22 cellular contexts compared by ENCODE assay signal in genomic region chr4:8369426-8370105, GRCh38.
DNase-seq lines count a peak whose midpoint lies in the region; ATAC-seq and TF ChIP-seq lines count a peak whose summit lies in the region.
"Had no signal": no experiment of that assay in that cellular context is flagged by ENCODE, and none has a peak within 500 bp of the region (broad histone marks: within the 10 kb centered on the region; RNA-seq: fewer than 3 reads in every experiment).

No MANE protein-coding gene starts in this region.

- no peaks in the 10 kb centered on the region for H3K4me1 Mint-ChIP-seq in T-helper 1 cell treated with Interleukin-12 subunit alpha and Interleukin-12 subunit beta and Interleukin-4 antibody, amounts not matched to agents 30 μg/mL and 1 μg/mL, for 36 hours (ENCODE audit: low read depth)
- no peaks in the 10 kb centered on the region for H3K4me1 Mint-ChIP-seq in chondrocyte (ENCODE audit: low read depth)
- H3K4me1 Mint-ChIP-seq in activated T-cell treated with anti-CD3 and anti-CD28 coated beads, Interleukin-2, amount 50 U/mL, for 72 hours (ENCODE audit: low read depth), result no peaks in the 10 kb centered on the region
- H3K4me1 Mint-ChIP-seq in activated naive CD4-positive, alpha-beta T cell treated with anti-CD3 and anti-CD28 coated beads for 36 hours (ENCODE audit: low read depth), result no peaks in the 10 kb centered on the region
- H3K4me1 Mint-ChIP-seq: B cell had no signal

- ATAC-seq in activated T-cell treated with anti-CD3 and anti-CD28 coated beads, Interleukin-2, amount 50 U/mL, for 72 hours (replicated peaks in 1 of 2), result no peak
- ATAC-seq: Right ventricle myocardium inferior had no signal

- no peaks in the 10 kb centered on the region for H3K27me3 ChIP-seq in BLaER1

- no peak overlapping the region for H3K4me3 ChIP-seq in BLaER1
- H3K4me3 ChIP-seq: PC-9 had no signal

- H3K4me3 Mint-ChIP-seq in T-helper 1 cell treated with Interleukin-12 subunit alpha and Interleukin-12 subunit beta and Interleukin-4 antibody, amounts not matched to agents 30 μg/mL and 1 μg/mL, for 36 hours, result no peak overlapping the region
- no peak overlapping the region for H3K4me3 Mint-ChIP-seq in chondrocyte (ENCODE audit: unreplicated experiment)
- H3K4me3 Mint-ChIP-seq in activated T-cell treated with anti-CD3 and anti-CD28 coated beads, Interleukin-2, amount 50 U/mL, for 72 hours, result no peak overlapping the region
- H3K4me3 Mint-ChIP-seq in activated naive CD4-positive, alpha-beta T cell treated with anti-CD3 and anti-CD28 coated beads for 36 hours, result no peak overlapping the region
- H3K4me3 Mint-ChIP-seq: B cell had no signal

- H3K4me1 ChIP-seq in BLaER1, result peaks cover 56% of the 10 kb centered on the region

- H3K9me3 Mint-ChIP-seq in T-helper 1 cell treated with Interleukin-12 subunit alpha and Interleukin-12 subunit beta and Interleukin-4 antibody, amounts not matched to agents 30 μg/mL and 1 μg/mL, for 36 hours, result no peaks in the 10 kb centered on the region
- H3K9me3 Mint-ChIP-seq in chondrocyte (ENCODE audit: low read depth), result no peaks in the 10 kb centered on the region
- no peaks in the 10 kb centered on the region for H3K9me3 Mint-ChIP-seq in activated T-cell treated with anti-CD3 and anti-CD28 coated beads, Interleukin-2, amount 50 U/mL, for 72 hours
- H3K9me3 Mint-ChIP-seq in activated naive CD4-positive, alpha-beta T cell treated with anti-CD3 and anti-CD28 coated beads for 36 hours, result no peaks in the 10 kb centered on the region

- H3K36me3 Mint-ChIP-seq in T-helper 1 cell treated with Interleukin-12 subunit alpha and Interleukin-12 subunit beta and Interleukin-4 antibody, amounts not matched to agents 30 μg/mL and 1 μg/mL, for 36 hours (ENCODE audit: low read depth), result no peaks in the 10 kb centered on the region
- peaks cover 8% of the 10 kb centered on the region for H3K36me3 Mint-ChIP-seq in chondrocyte (ENCODE audit: low read depth)
- no peaks in the 10 kb centered on the region for H3K36me3 Mint-ChIP-seq in activated T-cell treated with anti-CD3 and anti-CD28 coated beads, Interleukin-2, amount 50 U/mL, for 72 hours (ENCODE audit: insufficient read depth in 2 of 2)
- peaks cover 7% of the 10 kb centered on the region for H3K36me3 Mint-ChIP-seq in activated naive CD4-positive, alpha-beta T cell treated with anti-CD3 and anti-CD28 coated beads for 36 hours (ENCODE audit: low read depth)

- H3K9ac ChIP-seq in BLaER1, result no peak overlapping the region

- H4K20me1 ChIP-seq in BLaER1, result peaks cover 20% of the 10 kb centered on the region

- DNase-seq in T-helper 1 cell (no peak), chondrocyte (ENCODE audit: low spot score) (peak; percentile 86), posterior vena cava (ENCODE audit: low spot score) (peak; percentile 73), middle frontal gyrus (ENCODE audit: extremely low spot score, low spot score) (no peak)
- DNase-seq in activated T-cell treated with anti-CD3 and anti-CD28 coated beads, Interleukin-2, amount 50 U/mL, for 72 hours, result no peak
- DNase-seq in activated naive CD4-positive, alpha-beta T cell treated with anti-CD3 and anti-CD28 coated beads for 36 hours, result no peak
- DNase-seq: Calu3, DMS153, DND-41, NCI-H1048, NCI-H1417, NCI-H1694, NCI-H2029 treated with DMSO at 0.1 percent for 48 hours, NCI-H446 treated with DMSO at 0.1 percent for 48 hours, NCI-H526, PC-9 had no signal

- CTCF ChIA-PET in activated naive CD4-positive, alpha-beta T cell treated with anti-CD3 and anti-CD28 coated beads for 36 hours (lab: Charles Lee), result no interaction called here

- peak overlapping the region; percentile 31 for H3K27ac Mint-ChIP-seq in T-helper 1 cell treated with Interleukin-12 subunit alpha and Interleukin-12 subunit beta and Interleukin-4 antibody, amounts not matched to agents 30 μg/mL and 1 μg/mL, for 36 hours
- no peak overlapping the region for H3K27ac Mint-ChIP-seq in chondrocyte (ENCODE audit: unreplicated experiment)
- H3K27ac Mint-ChIP-seq in activated T-cell treated with anti-CD3 and anti-CD28 coated beads, Interleukin-2, amount 50 U/mL, for 72 hours, result no peak overlapping the region
- H3K27ac Mint-ChIP-seq in activated naive CD4-positive, alpha-beta T cell treated with anti-CD3 and anti-CD28 coated beads for 36 hours, result no peak overlapping the region
- H3K27ac Mint-ChIP-seq: B cell had no signal

- no peaks in the 10 kb centered on the region for H3K27me3 Mint-ChIP-seq in T-helper 1 cell treated with Interleukin-12 subunit alpha and Interleukin-12 subunit beta and Interleukin-4 antibody, amounts not matched to agents 30 μg/mL and 1 μg/mL, for 36 hours (ENCODE audit: low read depth)
- no peaks in the 10 kb centered on the region for H3K27me3 Mint-ChIP-seq in chondrocyte (ENCODE audit: low read depth)
- no peaks in the 10 kb centered on the region for H3K27me3 Mint-ChIP-seq in activated T-cell treated with anti-CD3 and anti-CD28 coated beads, Interleukin-2, amount 50 U/mL, for 72 hours (ENCODE audit: low read depth)
- H3K27me3 Mint-ChIP-seq in activated naive CD4-positive, alpha-beta T cell treated with anti-CD3 and anti-CD28 coated beads for 36 hours (ENCODE audit: low read depth), result no peaks in the 10 kb centered on the region
- H3K27me3 Mint-ChIP-seq: B cell had no signal

- peak overlapping the region; percentile 99; the same call in 1 of the 2 replicates for H3K4me2 ChIP-seq in BLaER1
- H3K4me2 ChIP-seq: PC-9 had no signal

- TF ChIP-seq CTCF in chondrocyte (IDR thresholded peaks at IDR 0.05), result no peak

- intact Hi-C loops in posterior vena cava (cut with DNase I), result no loop called here
- intact Hi-C loops in activated naive CD4-positive, alpha-beta T cell treated with anti-CD3 and anti-CD28 coated beads for 36 hours (cut with micrococcal nuclease), result no loop called here

- H3K9me3 ChIP-seq in BLaER1, result peaks cover 6% of the 10 kb centered on the region; the same call in 1 of the 2 replicates

- H3K36me3 ChIP-seq in BLaER1, result peaks cover 80% of the 10 kb centered on the region

- 0 out of 2 replicates have a peak overlapping the region, but pooled peaks have one; percentile 18 for H3K27ac ChIP-seq in BLaER1
- H3K27ac ChIP-seq: 22Rv1, HL-60, PC-9 had no signal

Comparison
In these comparisons a context has a peak if more than half of its experiments do, and no peak if none do; other contexts are left out.
1. DNase-seq: peak in chondrocyte (single experiment) and posterior vena cava (single experiment); none in T-helper 1 cell (0 of 5), middle frontal gyrus (single experiment), activated T-cell treated with anti-CD3 and anti-CD28 coated beads, Interleukin-2, amount 50 U/mL, for 72 hours (0 of 2) and activated naive CD4-positive, alpha-beta T cell treated with anti-CD3 and anti-CD28 coated beads for 36 hours (single experiment).